ENCODE assay signal across 1 cellular context in the genomic region with DNA sequence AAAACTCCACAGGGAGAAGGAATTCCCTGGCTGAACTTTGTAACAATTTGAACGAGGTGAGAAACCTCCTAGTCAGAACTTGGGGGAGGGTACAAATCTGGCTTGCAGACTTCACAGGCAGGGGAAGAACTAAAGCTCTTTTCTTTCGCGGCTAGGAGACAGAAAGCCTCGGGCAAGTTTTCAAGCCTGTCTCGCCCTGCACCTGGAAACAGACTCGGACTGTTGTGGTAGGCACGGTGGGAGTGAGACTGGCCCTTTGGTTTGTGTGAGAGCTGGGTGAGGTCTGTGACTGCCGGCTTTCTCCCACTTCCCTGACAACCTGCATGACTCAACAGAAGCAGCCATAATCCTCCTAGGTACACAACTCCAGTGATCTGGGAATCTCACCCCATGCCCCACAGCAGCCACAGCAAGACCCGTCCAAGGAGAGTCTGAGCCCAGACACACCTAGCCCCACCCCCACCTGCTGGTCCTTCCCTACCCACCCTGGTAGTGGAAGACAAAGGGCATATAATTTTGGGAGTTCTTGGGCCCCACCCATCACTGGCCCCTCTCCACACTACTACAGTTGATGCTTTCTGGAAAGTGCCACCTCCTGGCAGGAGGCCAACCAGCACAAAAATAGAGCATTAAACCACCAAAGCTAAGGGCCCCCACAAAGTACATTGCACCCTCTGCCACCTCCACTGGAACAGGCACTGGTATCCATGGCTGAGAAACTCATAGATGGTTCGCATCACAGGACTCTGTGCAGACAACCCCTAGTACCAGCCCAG.
TF ChIP-seq lines count a peak whose summit lies in the region.

No MANE protein-coding gene starts in this region.

TF ChIP-seq in SK-N-SH treated with all-trans-retinoic acid at 6 μM for 48 hours, 23 proteins besides CTCF, POLR2A, EP300 and RAD21 (continued from another document):
- no peak for TF ChIP-seq POU6F1 (CRISPR knock-in tag; IDR thresholded peaks at IDR 0.05; ENCODE audit: borderline replicate concordance, low read depth)
- no peak for TF ChIP-seq TOX (CRISPR knock-in tag; IDR thresholded peaks at IDR 0.05; ENCODE audit: borderline replicate concordance)
- no peak for TF ChIP-seq ZNF8 (CRISPR knock-in tag; IDR thresholded peaks at IDR 0.05)
- TF ChIP-seq ZFP3 (CRISPR knock-in tag; IDR thresholded peaks at IDR 0.05) = no peak
- TF ChIP-seq ZNF70 (CRISPR knock-in tag; IDR thresholded peaks at IDR 0.05) = no peak
- TF ChIP-seq BACH2 (CRISPR knock-in tag; IDR thresholded peaks at IDR 0.05; ENCODE audit: borderline replicate concordance) = no peak
